9 cellular contexts compared by ENCODE assay signal in the genomic region with DNA sequence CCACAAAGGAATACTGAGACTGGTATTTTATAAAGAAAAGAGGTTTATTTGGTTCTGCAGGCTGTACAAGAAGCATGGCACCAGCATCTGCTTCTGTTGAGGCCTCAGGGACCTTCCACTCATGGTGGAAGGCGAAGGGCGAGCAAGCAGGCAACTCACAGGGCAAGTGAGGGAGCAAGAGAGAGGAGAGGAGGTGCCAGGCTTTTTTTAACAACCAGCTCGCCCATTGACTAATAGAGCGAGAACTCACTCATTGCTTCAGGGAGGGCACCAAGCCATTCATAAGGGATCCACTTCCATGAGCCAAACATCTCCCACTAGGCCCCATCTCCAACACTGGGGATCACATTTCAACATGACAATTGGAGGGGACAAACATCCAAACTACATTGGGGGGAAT. TPM values are rescaled to one million over a fixed set of nuclear protein-coding genes. Genes with fewer than 3 reads are reported as not detected.
DNase-seq lines count a peak whose midpoint lies in the region; ATAC-seq, FAIRE-seq and TF ChIP-seq lines count a peak whose summit lies in the region.
"Had no signal": no experiment of that assay in that cellular context is flagged by ENCODE, and none has a peak within 500 bp of the region (broad histone marks: within the 10 kb centered on the region; RNA-seq: fewer than 3 reads in every experiment).

No MANE protein-coding gene starts in this region.

- H3K4me2 ChIP-seq in OCI-LY3 (ENCODE audit: low read length) (peak overlapping the region; percentile 91), H1 (ENCODE audit: insufficient read depth in 1 of 2, low read depth in 2 of 2, low read length in 2 of 2) (peak overlapping the region; percentile 90 to 98; a peak in 3 of 4 replicates), neural progenitor cell (peak overlapping the region; percentile 85)

- H4K20me1 ChIP-seq in OCI-LY3 (ENCODE audit: insufficient read depth, low read length): no peaks in the 10 kb centered on the region
- no peaks in the 10 kb centered on the region for H4K20me1 ChIP-seq in H1 (replicated peaks in 1 of 2; ENCODE audit: control insufficient read depth in 1 of 2, insufficient read depth in 2 of 2, low read length in 2 of 2)
- H4K20me1 ChIP-seq in neural progenitor cell (ENCODE audit: low read depth): no peaks in the 10 kb centered on the region

- H3K14ac ChIP-seq in H1 (ENCODE audit: insufficient read length): no peak overlapping the region

- H3K18ac ChIP-seq in H1 (ENCODE audit: extremely low read depth, low read length): no peak overlapping the region

- H2AK5ac ChIP-seq in H1 (ENCODE audit: low read depth, low read length): no peak overlapping the region

- H4K91ac ChIP-seq in H1 (replicated peaks; ENCODE audit: insufficient read length, low read length): no peak overlapping the region

- no peaks in the 10 kb centered on the region for H3K27me3 ChIP-seq in CD4-positive, alpha-beta memory T cell (ENCODE audit: insufficient read depth, low read length)
- H3K27me3 ChIP-seq in OCI-LY3 (ENCODE audit: low read depth, low read length) (no peaks in the 10 kb centered on the region), H1 (replicated peaks in 1 of 4; ENCODE audit: control insufficient read depth in 3 of 4, extremely low read depth in 1 of 4, insufficient read depth in 3 of 4, low read length in 3 of 4) (0 out of 7 replicates have a peak, but pooled peaks cover 0 to 4% (median under 1%) of the 10 kb centered on the region in 4 experiments), neural progenitor cell (peaks cover 18% of the 10 kb centered on the region)

- peaks cover 31 to 48% of the 10 kb centered on the region in 2 donors for H3K36me3 Mint-ChIP-seq in CD4-positive, alpha-beta memory T cell
- peaks cover 8% of the 10 kb centered on the region for H3K36me3 Mint-ChIP-seq in neural progenitor cell

- H3K4me3 Mint-ChIP-seq in CD4-positive, alpha-beta memory T cell: peak overlapping the region; percentile 92 to 96 (median 94)
- peak overlapping the region; percentile 93 for H3K4me3 Mint-ChIP-seq in neural progenitor cell

- H3K36me3 ChIP-seq in CD4-positive, alpha-beta memory T cell (ENCODE audit: insufficient read depth, low read length): peaks cover 13% of the 10 kb centered on the region
- H3K36me3 ChIP-seq in OCI-LY3 (replicated peaks; ENCODE audit: low read depth, low read length) (peaks cover 6% of the 10 kb centered on the region), H1 (ENCODE audit: control insufficient read depth in 2 of 4, insufficient read depth in 4 of 4, low read length in 3 of 4) (peaks cover 0 to 26% (median 9%) of the 10 kb centered on the region in 4 experiments; a peak in 4 of 8 replicates), neural progenitor cell (no peaks in the 10 kb centered on the region)

- H3K27me3 Mint-ChIP-seq in CD4-positive, alpha-beta memory T cell: no peaks in the 10 kb centered on the region
- peaks cover 3% of the 10 kb centered on the region for H3K27me3 Mint-ChIP-seq in neural progenitor cell (ENCODE audit: insufficient read depth, low read depth)

- no peaks in the 10 kb centered on the region for H3K9me3 ChIP-seq in CD4-positive, alpha-beta memory T cell (ENCODE audit: control insufficient read depth in 1 of 2, low read length in 2 of 2)
- no peaks in the 10 kb centered on the region for H3K9me3 ChIP-seq in OCI-LY3 (ENCODE audit: insufficient read depth, low read length)
- no peaks in the 10 kb centered on the region for H3K9me3 ChIP-seq in H1 (ENCODE audit: insufficient read depth in 2 of 2, low read depth in 1 of 2, low read length in 1 of 2)
- no peaks in the 10 kb centered on the region for H3K9me3 ChIP-seq in neural progenitor cell (ENCODE audit: low read depth)

- TF ChIP-seq RAD21 in H1 (IDR thresholded peaks at IDR 0.05 in 1 of 2, conservative IDR thresholded peaks at IDR 0.05 in 1 of 2; ENCODE audit: low read depth in 2 of 2, low read length in 2 of 2): no peak

- peaks cover 21 to 32% (median 24%) of the 10 kb centered on the region in 4 donors for H3K4me1 Mint-ChIP-seq in CD4-positive, alpha-beta memory T cell
- H3K4me1 Mint-ChIP-seq in neural progenitor cell: peaks cover 15% of the 10 kb centered on the region

- no peak for TF ChIP-seq EP300 in H1 (IDR thresholded peaks at IDR 0.05; ENCODE audit: borderline replicate concordance in 1 of 2, low read depth in 2 of 2, low read length in 2 of 2)

- no peak overlapping the region for H4K8ac ChIP-seq in H1 (ENCODE audit: extremely low read depth, insufficient read depth, low read length)

- no peak overlapping the region for H2AFZ ChIP-seq in OCI-LY3 (ENCODE audit: low read depth, low read length)
- no peak overlapping the region for H2AFZ ChIP-seq in H1 (ENCODE audit: low read length)
- H2AFZ ChIP-seq in neural progenitor cell (replicated peaks): no peak overlapping the region

- TF ChIP-seq CTCF in OCI-LY3 (IDR thresholded peaks at IDR 0.05; ENCODE audit: low read depth, low read length) (no peak), H1 (IDR thresholded peaks at IDR 0.05; ENCODE audit: control extremely low read depth in 1 of 3, insufficient read depth in 1 of 3, low read depth in 1 of 3, low read length in 3 of 3) (no peak), neural progenitor cell (IDR thresholded peaks at IDR 0.05) (no peak)

- no peak overlapping the region for H2BK120ac ChIP-seq in H1 (replicated peaks; ENCODE audit: low read depth, low read length)

- CTCF ChIA-PET in CD4-positive, alpha-beta memory T cell (lab: Charles Lee; ENCODE audit: partially characterized antibody): interaction anchor here (1.0 to 21.5 kb wide), 2 partner anchors 8 to 53 kb away, joined by 3 to 452 read pairs; no protein-coding TSS in a partner anchor
- CTCF ChIA-PET in H1 (lab: Charles Lee; ENCODE audit: partially characterized antibody): interaction anchor here (1.1 to 2.3 kb wide), 2 partner anchors 47 to 53 kb away, joined by 3 to 5 read pairs; no protein-coding TSS in a partner anchor

- no peak overlapping the region for H3K56ac ChIP-seq in H1 (replicated peaks; ENCODE audit: insufficient read length, low read depth, low read length)

- H3K79me1 ChIP-seq in H1 (ENCODE audit: low read depth, low read length): no peaks in the 10 kb centered on the region; the same call in 1 of the 2 replicates

- no peak overlapping the region for H2BK12ac ChIP-seq in H1 (ENCODE audit: low read depth, low read length)

- no peak overlapping the region for H2BK20ac ChIP-seq in H1 (ENCODE audit: low read length)

- WGBS in H1 (ENCODE audit: extremely low coverage in 1 of 2, insufficient coverage in 1 of 2, insufficient read length in 1 of 2, insufficient replicate concordance in 2 of 2, low coverage in 1 of 2, low lambda C conversion rate in 2 of 2, missing lambda C conversion rate in 1 of 2), 2 experiments: 67% methylated on average over 4 of the region's 4 CpGs; no CpG with 5 or more reads in 1 of the 2 experiments

- intact Hi-C loops in CD4-positive, alpha-beta memory T cell (cut with micrococcal nuclease): loop anchor here (2.0 to 5.0 kb wide), 3 partner anchors 300 to 1545 kb away; a partner anchor contains a TSS

- peaks cover 8% of the 10 kb centered on the region for H3K23me2 ChIP-seq in H1 (ENCODE audit: low read depth, low read length)

- H3K23ac ChIP-seq in H1 (ENCODE audit: insufficient read length): no peak overlapping the region

- H2BK15ac ChIP-seq in H1 (ENCODE audit: low read length): no peak overlapping the region

- H3F3A ChIP-seq in neural progenitor cell (ENCODE audit: low read depth): no peaks in the 10 kb centered on the region

- POLR2A ChIA-PET in CD4-positive, alpha-beta memory T cell (lab: Charles Lee; ENCODE audit: partially characterized antibody): interaction anchor here (0.6 to 2.4 kb wide), 6 partner anchors 10 to 1088 kb away, joined by 3 to 16 read pairs (median 4); a partner anchor contains a TSS
- POLR2A ChIA-PET in H1 (lab: Charles Lee; ENCODE audit: partially characterized antibody): interaction anchor here (0.7 to 1.3 kb wide), 4 partner anchors 9 to 21 kb away, joined by 3 to 4 read pairs (median 3); no protein-coding TSS in a partner anchor

- H3K9ac ChIP-seq in OCI-LY3 (ENCODE audit: low read length) (peak overlapping the region; percentile 96), H1 (replicated peaks in 1 of 4; ENCODE audit: extremely low read depth in 1 of 4, low read depth in 3 of 4, low read length in 3 of 4) (peak overlapping the region in 1 of 4 experiments; percentile 83; a peak in 1 of 7 replicates), neural progenitor cell (peak overlapping the region; percentile 39)

- H3K4me1 ChIP-seq in CD4-positive, alpha-beta memory T cell (ENCODE audit: insufficient read depth, low read length): peaks cover 15% of the 10 kb centered on the region
- H3K4me1 ChIP-seq in OCI-LY3 (ENCODE audit: low read length): peaks cover 9% of the 10 kb centered on the region
- H3K4me1 ChIP-seq in H1 (replicated peaks in 1 of 4; ENCODE audit: control insufficient read depth in 3 of 4, insufficient read depth in 4 of 4, low read length in 3 of 4): no peaks in the 10 kb centered on the region; a peak in 1 of 7 replicates
- peaks cover 10% of the 10 kb centered on the region for H3K4me1 ChIP-seq in neural progenitor cell

- H3K79me2 ChIP-seq in OCI-LY3 (ENCODE audit: low read length) (peaks cover 14% of the 10 kb centered on the region), H1 (ENCODE audit: control insufficient read depth in 1 of 2, insufficient read depth in 2 of 2, low read length in 2 of 2) (peaks cover 0 to 22% of the 10 kb centered on the region in 2 experiments; a peak in 2 of 4 replicates), neural progenitor cell (ENCODE audit: low read depth) (peaks cover 32% of the 10 kb centered on the region)

- peak overlapping the region in 6 of 7 donors; percentile 96 to 99 (median 98) for H3K27ac Mint-ChIP-seq in CD4-positive, alpha-beta memory T cell
- H3K27ac Mint-ChIP-seq in neural progenitor cell: no peak overlapping the region

- H2BK5ac ChIP-seq in H1 (ENCODE audit: low read depth, low read length): no peak overlapping the region

- no peak overlapping the region for H4K5ac ChIP-seq in H1 (ENCODE audit: insufficient read length, low read depth, low read length)

- no peaks in the 10 kb centered on the region for H3K9me3 Mint-ChIP-seq in CD4-positive, alpha-beta memory T cell
- no peaks in the 10 kb centered on the region for H3K9me3 Mint-ChIP-seq in neural progenitor cell

- ATAC-seq in GM19035 (IDR thresholded peaks at IDR 0.05; ENCODE audit: unreplicated experiment): no peak

- peak overlapping the region; percentile 98 for H3K27ac ChIP-seq in CD4-positive, alpha-beta memory T cell (ENCODE audit: low read depth, low read length)
- H3K27ac ChIP-seq in OCI-LY3 (ENCODE audit: low read length): no peak overlapping the region
- no peak overlapping the region for H3K27ac ChIP-seq in H1 (ENCODE audit: low read depth, low read length)
- no peak overlapping the region for H3K27ac ChIP-seq in neural progenitor cell

- no peak for DNase-seq in CD4-positive, alpha-beta memory T cell
- DNase-seq in H1 (ENCODE audit: low read depth in 1 of 2, low spot score in 2 of 2) (no peak), neural progenitor cell (ENCODE audit: low spot score) (no peak), NCI-H226 (no peak), UCSD-AML1 (lab: John Stamatoyannopoulos, UW; ENCODE audit: unreplicated experiment) (no peak), NCI-H2029 (lab: John Stamatoyannopoulos, UW) (no peak)
- DNase-seq: WERI-Rb-1 had no signal

- no peak for TF ChIP-seq POLR2A in H1 (IDR thresholded peaks at IDR 0.05; ENCODE audit: control extremely low read depth in 1 of 2, low read depth in 2 of 2, low read length in 2 of 2)

- no peak overlapping the region for H3K4ac ChIP-seq in H1 (replicated peaks; ENCODE audit: insufficient read length, low read depth, low read length)

- no peak for FAIRE-seq in H1 (lab: Jason Lieb, UNC)

- H3K4me3 ChIP-seq in CD4-positive, alpha-beta memory T cell (ENCODE audit: low read length in 2 of 2): peak overlapping the region in 1 of 2 donors; percentile 98
- H3K4me3 ChIP-seq in OCI-LY3 (ENCODE audit: low read length): peak overlapping the region; percentile 98
- H3K4me3 ChIP-seq in H1 (ENCODE audit: extremely low read depth in 1 of 4, insufficient read depth in 2 of 4, low read depth in 3 of 4, low read length in 4 of 4): peak overlapping the region; percentile 79 to 89 (median 86); a peak in 5 of 8 replicates
- H3K4me3 ChIP-seq in neural progenitor cell: peak overlapping the region; percentile 64

RNA-seq across cellular contexts. Expression of a gene that starts 1.2 kb away (rescaled TPM):
- total RNA-seq in CD4-positive, alpha-beta memory T cell: 10 to 100 TPM; 23.6 to 26.9 TPM
- polyA plus RNA-seq in CD4-positive, alpha-beta memory T cell: 10 to 100 TPM; 11.2 to 11.4 TPM
- total RNA-seq in H1 (2021; fragmentation: NEBNext Ultra II Directional; extraction: Animal tissue kit (Norgen Biotek cat#: 25700)): 25.5 and 25.9 TPM in 2 replicates
- polyA plus RNA-seq in H1 (2011; rRNA removed): 11.6 and 18.3 TPM in 2 replicates
- polyA plus RNA-seq in H1 (2011; cell fraction: cytosol; rRNA removed): 23.2 TPM
- 6.1 TPM for polyA plus RNA-seq in H1 (2011; cell fraction: nucleus; rRNA removed)
- polyA plus RNA-seq in H1 (2012, experiment 1 of 2): 14.8 to 24.2 TPM (median 16.3 TPM) in 4 replicates
- 20.5 TPM for polyA plus RNA-seq in H1 (2012, experiment 2 of 2)
- 31.5 TPM for polyA plus RNA-seq in H1 (2013, experiment 1 of 2)
- 30.7 TPM for polyA plus RNA-seq in H1 (2013, experiment 2 of 2)
- 3.2 and 6.6 TPM in 2 replicates for polyA minus RNA-seq in H1 (2011; rRNA and poly(A)+ RNA removed)
- polyA minus RNA-seq in H1 (2011; cell fraction: cytosol; rRNA and poly(A)+ RNA removed): 9.0 TPM
- 15.9 TPM for polyA minus RNA-seq in H1 (2011; cell fraction: nucleus; rRNA and poly(A)+ RNA removed)
- 44.8 and 108 TPM in 2 replicates for total RNA-seq in neural progenitor cell (ENCODE audit: low replicate concordance)

RNA-seq across cellular contexts. Expression of a gene that starts 33.2 kb away (rescaled TPM):
- not detected for total RNA-seq in CD4-positive, alpha-beta memory T cell
- polyA plus RNA-seq in CD4-positive, alpha-beta memory T cell: not detected
- not detected in 2 replicates for total RNA-seq in H1 (2021; fragmentation: NEBNext Ultra II Directional; extraction: Animal tissue kit (Norgen Biotek cat#: 25700))
- polyA plus RNA-seq in H1 (2011; rRNA removed): not detected in 2 replicates
- not detected for polyA plus RNA-seq in H1 (2011; cell fraction: cytosol; rRNA removed)
- polyA plus RNA-seq in H1 (2011; cell fraction: nucleus; rRNA removed): not detected
- not detected in 4 replicates for polyA plus RNA-seq in H1 (2012, experiment 1 of 2)
- polyA plus RNA-seq in H1 (2012, experiment 2 of 2): not detected
- polyA plus RNA-seq in H1 (2013, experiment 1 of 2): not detected
- polyA plus RNA-seq in H1 (2013, experiment 2 of 2): not detected
- polyA minus RNA-seq in H1 (2011; rRNA and poly(A)+ RNA removed): not detected in 2 replicates
- polyA minus RNA-seq in H1 (2011; cell fraction: cytosol; rRNA and poly(A)+ RNA removed): not detected
- polyA minus RNA-seq in H1 (2011; cell fraction: nucleus; rRNA and poly(A)+ RNA removed): not detected
- total RNA-seq in neural progenitor cell (ENCODE audit: low replicate concordance): not detected in 2 replicates

RNA-seq across cellular contexts. Expression of a gene that starts 52.2 kb away (rescaled TPM):
- total RNA-seq in CD4-positive, alpha-beta memory T cell: 1 to 10 TPM; 1.9 to 3.4 TPM
- polyA plus RNA-seq in CD4-positive, alpha-beta memory T cell: under 1 TPM in 1 of 2 donors, not detected in 1; 0.62 TPM
- 0.63 and 0.82 TPM in 2 replicates for total RNA-seq in H1 (2021; fragmentation: NEBNext Ultra II Directional; extraction: Animal tissue kit (Norgen Biotek cat#: 25700))
- polyA plus RNA-seq in H1 (2011; rRNA removed): 0.05 and 0.42 TPM in 2 replicates
- 0.23 TPM for polyA plus RNA-seq in H1 (2011; cell fraction: cytosol; rRNA removed)
- 0.30 TPM for polyA plus RNA-seq in H1 (2011; cell fraction: nucleus; rRNA removed)
- polyA plus RNA-seq in H1 (2012, experiment 1 of 2): 0.24 to 2.1 TPM (median 0.74 TPM) in 4 replicates
- not detected for polyA plus RNA-seq in H1 (2012, experiment 2 of 2)
- polyA plus RNA-seq in H1 (2013, experiment 1 of 2): 0.63 TPM
- 0.48 TPM for polyA plus RNA-seq in H1 (2013, experiment 2 of 2)
- polyA minus RNA-seq in H1 (2011; rRNA and poly(A)+ RNA removed): 0.27 and 0.66 TPM in 2 replicates
- not detected for polyA minus RNA-seq in H1 (2011; cell fraction: cytosol; rRNA and poly(A)+ RNA removed)
- polyA minus RNA-seq in H1 (2011; cell fraction: nucleus; rRNA and poly(A)+ RNA removed): 0.50 TPM
- 0.87 TPM in 1 of 2 replicates, not detected in the other for total RNA-seq in neural progenitor cell (ENCODE audit: low replicate concordance)
